Comparison of ENCODE assay signal across 19 cellular contexts in the genomic region with DNA sequence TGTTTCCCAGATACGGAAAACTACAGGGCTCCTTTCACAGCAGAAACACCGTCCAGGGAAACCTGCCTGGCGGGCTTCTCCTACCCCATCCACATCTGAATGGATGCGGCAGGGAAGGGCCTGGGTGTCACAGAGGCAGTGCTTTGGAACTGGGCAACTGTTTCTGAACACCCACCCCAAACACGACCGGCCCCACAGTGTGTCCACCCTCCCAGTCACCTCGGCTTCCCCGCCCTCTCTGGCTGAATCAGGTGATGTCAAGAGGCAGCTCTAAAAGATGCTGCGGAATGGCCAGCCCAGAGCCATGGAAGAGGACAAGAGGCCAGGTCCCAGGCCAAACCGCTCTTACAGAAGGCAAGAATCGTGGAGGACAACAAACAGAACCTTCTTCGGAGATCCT. TPM values are rescaled to one million over a fixed set of nuclear protein-coding genes. Genes with fewer than 3 reads are reported as not detected.
DNase-seq lines count a peak whose midpoint lies in the region; ATAC-seq and TF ChIP-seq lines count a peak whose summit lies in the region.
"Had no signal": no experiment of that assay in that cellular context is flagged by ENCODE, and none has a peak within 500 bp of the region (broad histone marks: within the 10 kb centered on the region; RNA-seq: fewer than 3 reads in every experiment).

No MANE protein-coding gene starts in this region.

- H3K4me1 ChIP-seq in endodermal cell (ENCODE audit: control insufficient read depth, insufficient read depth, low read length) (no peaks in the 10 kb centered on the region), suprapubic skin (peaks cover 7% of the 10 kb centered on the region)

- peak; percentile 56 for DNase-seq in natural killer cell treated with Interleukin-12 subunit alpha and Interleukin-12 subunit beta and Interleukin-15 and Interleukin-18, amount 100 ng/mL, for 72 hours (ENCODE audit: low spot score)
- DNase-seq in natural killer cell: no peak
- peak; percentile 22 for DNase-seq in endodermal cell
- DNase-seq in suprapubic skin (ENCODE audit: low spot score in 2 of 2): peak; percentile 58 to 76
- no peak for DNase-seq in HuH-7.5 (ENCODE audit: low spot score)
- DNase-seq in amniotic stem cell (lab: John Stamatoyannopoulos, UW): no peak
- DNase-seq in stimulated activated CD4-positive, alpha-beta T cell treated with anti-CD3 and anti-CD28 coated beads, Interleukin-15, amount 100 ng/mL, for 24 hours: no peak
- DNase-seq: 8988T; CD4-positive, alpha-beta memory T cell; DMS153; DMS79; GDM1; GOT3; H9 had no signal

- no peaks in the 10 kb centered on the region for H3K9me3 Mint-ChIP-seq in natural killer cell treated with Interleukin-12 subunit alpha and Interleukin-12 subunit beta and Interleukin-15 and Interleukin-18, amount 100 ng/mL, for 72 hours
- H3K9me3 Mint-ChIP-seq in natural killer cell: no peaks in the 10 kb centered on the region
- H3K9me3 Mint-ChIP-seq in endodermal cell: no peaks in the 10 kb centered on the region
- H3K9me3 Mint-ChIP-seq: CD4-positive, alpha-beta memory T cell; H9 had no signal

- peaks cover 15 to 19% of the 10 kb centered on the region in 2 donors for H3K27me3 Mint-ChIP-seq in natural killer cell treated with Interleukin-12 subunit alpha and Interleukin-12 subunit beta and Interleukin-15 and Interleukin-18, amount 100 ng/mL, for 72 hours
- H3K27me3 Mint-ChIP-seq in natural killer cell (ENCODE audit: low read depth in 2 of 2) (peaks cover 15 to 25% of the 10 kb centered on the region in 2 donors), endodermal cell (ENCODE audit: insufficient read depth) (peaks cover 25% of the 10 kb centered on the region)

- TF ChIP-seq CTCF in natural killer cell (IDR thresholded peaks at IDR 0.05): no peak
- TF ChIP-seq CTCF in endodermal cell (conservative IDR thresholded peaks at IDR 0.05): no peak
- no peak for TF ChIP-seq CTCF in suprapubic skin (IDR thresholded peaks at IDR 0.05)

- peaks cover 19% of the 10 kb centered on the region for H3K27me3 ChIP-seq in endodermal cell (ENCODE audit: control insufficient read depth, insufficient read depth, low read length, poor library complexity, severe bottlenecking)
- peaks cover 27% of the 10 kb centered on the region for H3K27me3 ChIP-seq in suprapubic skin
- H3K27me3 ChIP-seq: BLaER1 had no signal

- H3K4me3 ChIP-seq in endodermal cell (ENCODE audit: low read length) (no peak overlapping the region), suprapubic skin (no peak overlapping the region)
- H3K4me3 ChIP-seq: BLaER1 had no signal

- no peaks in the 10 kb centered on the region for H3K36me3 Mint-ChIP-seq in natural killer cell treated with Interleukin-12 subunit alpha and Interleukin-12 subunit beta and Interleukin-15 and Interleukin-18, amount 100 ng/mL, for 72 hours
- H3K36me3 Mint-ChIP-seq in natural killer cell (no peaks in the 10 kb centered on the region), endodermal cell (ENCODE audit: low read depth) (no peaks in the 10 kb centered on the region)
- H3K36me3 Mint-ChIP-seq: CD14-positive monocyte; CD4-positive, alpha-beta memory T cell had no signal

- no peak overlapping the region for H3K4me3 Mint-ChIP-seq in natural killer cell treated with Interleukin-12 subunit alpha and Interleukin-12 subunit beta and Interleukin-15 and Interleukin-18, amount 100 ng/mL, for 72 hours
- H3K4me3 Mint-ChIP-seq in natural killer cell (no peak overlapping the region), endodermal cell (no peak overlapping the region)
- H3K4me3 Mint-ChIP-seq: CD4-positive, alpha-beta memory T cell; H9 had no signal

- H3K9me3 ChIP-seq in endodermal cell (ENCODE audit: control insufficient read depth, low read length) (no peaks in the 10 kb centered on the region), suprapubic skin (no peaks in the 10 kb centered on the region)
- H3K9me3 ChIP-seq: BLaER1 had no signal

- intact Hi-C loops in natural killer cell (cut with micrococcal nuclease): no loop called here

- H3K27ac ChIP-seq in endodermal cell (ENCODE audit: low read depth, low read length) (no peak overlapping the region), suprapubic skin (no peak overlapping the region)
- H3K27ac ChIP-seq: BLaER1 had no signal

- no peak for ATAC-seq in natural killer cell treated with Interleukin-12 subunit alpha and Interleukin-12 subunit beta and Interleukin-15 and Interleukin-18, amount 100 ng/mL, for 72 hours
- no peak for ATAC-seq in natural killer cell

- peaks cover 0 to 4% of the 10 kb centered on the region in 2 donors for H3K4me1 Mint-ChIP-seq in natural killer cell treated with Interleukin-12 subunit alpha and Interleukin-12 subunit beta and Interleukin-15 and Interleukin-18, amount 100 ng/mL, for 72 hours (ENCODE audit: low read depth in 2 of 2)
- H3K4me1 Mint-ChIP-seq in natural killer cell (peaks cover 5 to 7% of the 10 kb centered on the region in 2 donors), endodermal cell (no peaks in the 10 kb centered on the region)

- no peak overlapping the region for H3K27ac Mint-ChIP-seq in natural killer cell treated with Interleukin-12 subunit alpha and Interleukin-12 subunit beta and Interleukin-15 and Interleukin-18, amount 100 ng/mL, for 72 hours
- H3K27ac Mint-ChIP-seq in natural killer cell (no peak overlapping the region), endodermal cell (no peak overlapping the region)
- H3K27ac Mint-ChIP-seq: CD14-positive monocyte, H9 had no signal

- H3K9ac ChIP-seq in endodermal cell (ENCODE audit: extremely low read depth, low read length, poor library complexity, severe bottlenecking): no peak overlapping the region
- H3K9ac ChIP-seq: BLaER1 had no signal

- H3K36me3 ChIP-seq in endodermal cell (ENCODE audit: control insufficient read depth, insufficient read depth, low read length) (no peaks in the 10 kb centered on the region), suprapubic skin (no peaks in the 10 kb centered on the region)
- H3K36me3 ChIP-seq: BLaER1 had no signal

- WGBS in endodermal cell (ENCODE audit: insufficient coverage in 1 of 2, insufficient read length in 1 of 2), 2 experiments: 87 to 93% methylated on average over 5 to 12 of the region's 12 CpGs
- 85% methylated on average over 10 of the region's 12 CpGs for WGBS in suprapubic skin

- TF ChIP-seq EP300 in suprapubic skin (IDR thresholded peaks at IDR 0.05): no peak

- TF ChIP-seq POLR2A in suprapubic skin (IDR thresholded peaks at IDR 0.05): no peak

RNA-seq across cellular contexts. Expression of gene IFT27, which starts 22.0 kb away (rescaled TPM):
- 10 to 100 TPM; 23.3 to 37.8 TPM for total RNA-seq in natural killer cell treated with Interleukin-12 subunit alpha and Interleukin-12 subunit beta and Interleukin-15 and Interleukin-18, amount 100 ng/mL, for 72 hours
- total RNA-seq in natural killer cell: 10 to 100 TPM; 16.5 to 30.1 (median 27.1) TPM
- total RNA-seq in endodermal cell: 10 to 100 TPM; 49.8 to 65.2 TPM
- 52.4 TPM for polyA plus RNA-seq in endodermal cell (2013, experiment 1 of 2)
- polyA plus RNA-seq in endodermal cell (2013, experiment 2 of 2): 51.6 TPM
- total RNA-seq in suprapubic skin: 10 to 100 TPM in 2 of 4 donors, 1 to 10 TPM in 2; 8.2 to 29.0 (median 17.7) TPM

RNA-seq across cellular contexts. Expression of gene CACNG2, which starts 50.4 kb away (rescaled TPM):
- total RNA-seq in natural killer cell treated with Interleukin-12 subunit alpha and Interleukin-12 subunit beta and Interleukin-15 and Interleukin-18, amount 100 ng/mL, for 72 hours: not detected
- not detected for total RNA-seq in natural killer cell
- not detected for total RNA-seq in endodermal cell
- 0.21 TPM for polyA plus RNA-seq in endodermal cell (2013, experiment 1 of 2)
- 0.17 TPM for polyA plus RNA-seq in endodermal cell (2013, experiment 2 of 2)
- total RNA-seq in suprapubic skin: not detected
- total RNA-seq: A673; CD4-positive, alpha-beta memory T cell; Daoy; H9 had no signal
- polyA plus RNA-seq: AG04450; CD14-positive monocyte; CD4-positive, alpha-beta memory T cell had no signal

Comparison
In these comparisons a context has a peak if more than half of its experiments do, and no peak if none do; other contexts are left out.
1. DNase-seq: peak in natural killer cell treated with Interleukin-12 subunit alpha and Interleukin-12 subunit beta and Interleukin-15 and Interleukin-18, amount 100 ng/mL, for 72 hours (single experiment), endodermal cell (single experiment) and suprapubic skin (2 of 2); none in natural killer cell (single experiment), HuH-7.5 (single experiment), amniotic stem cell (single experiment) and stimulated activated CD4-positive, alpha-beta T cell treated with anti-CD3 and anti-CD28 coated beads, Interleukin-15, amount 100 ng/mL, for 24 hours (single experiment).